ENCODE assay signal across 20 cellular contexts in genomic region chr7:90841759-90842429, GRCh38.
A peak's percentile ranks its signal among the peaks of the same experiment; 100 is the strongest.
DNase-seq lines count a peak whose midpoint lies in the region; ATAC-seq and TF ChIP-seq lines count a peak whose summit lies in the region.
"Had no signal": no experiment of that assay in that cellular context is flagged by ENCODE, and none has a peak within 500 bp of the region (broad histone marks: within the 10 kb centered on the region; RNA-seq: fewer than 3 reads in every experiment).

No MANE protein-coding gene starts in this region.

- 0 out of 2 replicates have a peak, but pooled peaks cover 3% of the 10 kb centered on the region for H3K9me3 ChIP-seq in DOHH2 (ENCODE audit: control insufficient read depth, insufficient read depth, low read length)
- H3K9me3 ChIP-seq in SU-DHL-6 (ENCODE audit: insufficient read depth, low read length) = no peaks in the 10 kb centered on the region
- H3K9me3 ChIP-seq: A549 had no signal

- peaks cover 2% of the 10 kb centered on the region for H3K27me3 Mint-ChIP-seq in GM23338 (ENCODE audit: insufficient read depth, low read depth, poor library complexity)
- H3K27me3 Mint-ChIP-seq in nephron progenitor cell (ENCODE audit: low read depth, poor library complexity) = no peaks in the 10 kb centered on the region
- H3K27me3 Mint-ChIP-seq in activated naive CD8-positive, alpha-beta T cell treated with anti-CD3 and anti-CD28 coated beads, Interleukin-2, amount 50 U/mL, for 24 hours = no peaks in the 10 kb centered on the region
- H3K27me3 Mint-ChIP-seq: IgD-negative memory B cell had no signal

- peak overlapping the region; percentile 20; the same call in 1 of the 2 replicates for H3K9ac ChIP-seq in SU-DHL-6 (ENCODE audit: low read length)
- H3K9ac ChIP-seq: SK-N-SH had no signal

- H3K4me2 ChIP-seq in DOHH2 (ENCODE audit: low read length) (peak overlapping the region; percentile 18; the same call in 1 of the 2 replicates), GM23338 (no peak overlapping the region), SU-DHL-6 (ENCODE audit: low read depth, low read length, poor library complexity, severe bottlenecking) (peak overlapping the region; percentile 41)
- H3K4me2 ChIP-seq: A549, SK-N-SH had no signal

- no peaks in the 10 kb centered on the region for H3K27me3 ChIP-seq in DOHH2 (ENCODE audit: control insufficient read depth, low read length)
- no peaks in the 10 kb centered on the region for H3K27me3 ChIP-seq in GM23338 (ENCODE audit: insufficient read depth)
- H3K27me3 ChIP-seq in SU-DHL-6 (ENCODE audit: low read length) = no peaks in the 10 kb centered on the region
- H3K27me3 ChIP-seq: Peyer's patch had no signal

- H2AFZ ChIP-seq in GM23338 = no peak overlapping the region
- no peak overlapping the region for H2AFZ ChIP-seq in SU-DHL-6 (ENCODE audit: low read depth, low read length, severe bottlenecking)

- peaks cover 22% of the 10 kb centered on the region for H3K36me3 Mint-ChIP-seq in GM23338 (ENCODE audit: low read depth)
- peaks cover 25% of the 10 kb centered on the region for H3K36me3 Mint-ChIP-seq in nephron progenitor cell (ENCODE audit: low read depth)
- peaks cover 2% of the 10 kb centered on the region for H3K36me3 Mint-ChIP-seq in activated naive CD8-positive, alpha-beta T cell treated with anti-CD3 and anti-CD28 coated beads, Interleukin-2, amount 50 U/mL, for 24 hours (ENCODE audit: low read depth)

- H3K4me3 ChIP-seq in DOHH2 (ENCODE audit: low read length) (no peak overlapping the region), GM23338 (no peak overlapping the region), SU-DHL-6 (ENCODE audit: insufficient read depth, low read length, poor library complexity, severe bottlenecking) (no peak overlapping the region)
- H3K4me3 ChIP-seq: A549, Peyer's patch had no signal

- no peaks in the 10 kb centered on the region for H3K9me2 ChIP-seq in DOHH2 (replicated peaks; ENCODE audit: control insufficient read depth, low read length)
- H3K9me2 ChIP-seq in GM23338 (ENCODE audit: insufficient read depth) = peaks cover 4% of the 10 kb centered on the region; the same call in 1 of the 2 replicates
- no peaks in the 10 kb centered on the region for H3K9me2 ChIP-seq in SU-DHL-6 (replicated peaks; ENCODE audit: insufficient read depth, low read length)
- H3K9me2 ChIP-seq: SK-N-SH had no signal

- peaks cover 8% of the 10 kb centered on the region for H3K4me1 ChIP-seq in DOHH2 (ENCODE audit: control insufficient read depth, low read length)
- H3K4me1 ChIP-seq in GM23338 (ENCODE audit: insufficient read depth) = no peaks in the 10 kb centered on the region
- H3K4me1 ChIP-seq: A549, Peyer's patch had no signal

- H3K4me1 Mint-ChIP-seq in GM23338 = peaks cover 13% of the 10 kb centered on the region; the same call in 2 of the 3 replicates
- H3K4me1 Mint-ChIP-seq in nephron progenitor cell = peaks cover 5% of the 10 kb centered on the region
- H3K4me1 Mint-ChIP-seq in activated naive CD8-positive, alpha-beta T cell treated with anti-CD3 and anti-CD28 coated beads, Interleukin-2, amount 50 U/mL, for 24 hours = no peaks in the 10 kb centered on the region
- H3K4me1 Mint-ChIP-seq: CD14-positive monocyte had no signal

- H3F3A ChIP-seq in DOHH2 (ENCODE audit: control insufficient read depth, insufficient read depth) (0 out of 2 replicates have a peak, but pooled peaks cover 3% of the 10 kb centered on the region), GM23338 (replicated peaks; ENCODE audit: low read depth) (no peaks in the 10 kb centered on the region), SU-DHL-6 (ENCODE audit: insufficient read depth) (peaks cover 9% of the 10 kb centered on the region; the same call in 1 of the 2 replicates)

- H3K27ac Mint-ChIP-seq in GM23338 = peak overlapping the region; percentile 71
- peak overlapping the region; percentile 92 for H3K27ac Mint-ChIP-seq in nephron progenitor cell
- H3K27ac Mint-ChIP-seq in activated naive CD8-positive, alpha-beta T cell treated with anti-CD3 and anti-CD28 coated beads, Interleukin-2, amount 50 U/mL, for 24 hours = no peak overlapping the region
- H3K27ac Mint-ChIP-seq: CD14-positive monocyte had no signal

- H4K20me1 ChIP-seq in DOHH2 (ENCODE audit: control insufficient read depth, insufficient read depth, low read depth, low read length) (no peaks in the 10 kb centered on the region), GM23338 (replicated peaks; ENCODE audit: insufficient read depth) (no peaks in the 10 kb centered on the region), SU-DHL-6 (ENCODE audit: low read depth, low read length) (no peaks in the 10 kb centered on the region)

- DNase-seq in GM23338 (ENCODE audit: low spot score) (no peak), nephron progenitor cell (no peak), NCI-H2029 treated with DMSO at 0.1 percent for 48 hours (lab: John Stamatoyannopoulos, UW) (no peak), NCI-H1092 treated with DMSO at 0.1 percent for 48 hours (lab: John Stamatoyannopoulos, UW) (no peak), NCI-H1436 treated with DMSO at 0.1 percent for 48 hours (lab: John Stamatoyannopoulos, UW) (no peak)
- DNase-seq in activated naive CD8-positive, alpha-beta T cell treated with anti-CD3 and anti-CD28 coated beads, Interleukin-2, amount 50 U/mL, for 24 hours = no peak
- DNase-seq: COR-L47, DMS153, H9, NCI-H2171, NCI-H446 treated with DMSO at 0.1 percent for 48 hours, NCI-H774, Peyer's patch, Right ventricle myocardium superior, SK-N-SH had no signal

- peaks cover 19% of the 10 kb centered on the region for H3K36me3 ChIP-seq in DOHH2 (ENCODE audit: control insufficient read depth, low read length)
- H3K36me3 ChIP-seq in GM23338 (ENCODE audit: insufficient read depth) = no peaks in the 10 kb centered on the region
- peaks cover 13% of the 10 kb centered on the region; the same call in 1 of the 2 replicates for H3K36me3 ChIP-seq in SU-DHL-6 (ENCODE audit: low read length)
- H3K36me3 ChIP-seq: Peyer's patch had no signal

- H3K27ac ChIP-seq in DOHH2 (ENCODE audit: low read depth, low read length) (no peak overlapping the region), GM23338 (ENCODE audit: low read depth) (no peak overlapping the region), SU-DHL-6 (ENCODE audit: low read depth, low read length) (peak overlapping the region; percentile 37)
- H3K27ac ChIP-seq: A549, Peyer's patch had no signal

- H3K9me3 Mint-ChIP-seq in GM23338 (peaks cover 15% of the 10 kb centered on the region), nephron progenitor cell (peaks cover 22% of the 10 kb centered on the region)
- H3K9me3 Mint-ChIP-seq in activated naive CD8-positive, alpha-beta T cell treated with anti-CD3 and anti-CD28 coated beads, Interleukin-2, amount 50 U/mL, for 24 hours = peaks cover 11% of the 10 kb centered on the region

- TF ChIP-seq CTCF in DOHH2 (IDR thresholded peaks at IDR 0.05; ENCODE audit: low read depth, low read length, poor library complexity, severe bottlenecking) = no peak
- TF ChIP-seq CTCF in GM23338 (conservative IDR thresholded peaks at IDR 0.05; ENCODE audit: low read depth in 2 of 2) = no peak
- no peak for TF ChIP-seq CTCF in SU-DHL-6 (IDR thresholded peaks at IDR 0.05; ENCODE audit: insufficient read depth, low read length, poor library complexity, severe bottlenecking)
- TF ChIP-seq CTCF in nephron progenitor cell (IDR thresholded peaks at IDR 0.05) = no peak

- no peak for ATAC-seq in GM23338
- ATAC-seq in activated naive CD8-positive, alpha-beta T cell treated with anti-CD3 and anti-CD28 coated beads, Interleukin-2, amount 50 U/mL, for 24 hours = no peak
- ATAC-seq: A549 had no signal

- H3K4me3 Mint-ChIP-seq in GM23338 (no peak overlapping the region), nephron progenitor cell (no peak overlapping the region)
- no peak overlapping the region for H3K4me3 Mint-ChIP-seq in activated naive CD8-positive, alpha-beta T cell treated with anti-CD3 and anti-CD28 coated beads, Interleukin-2, amount 50 U/mL, for 24 hours
- H3K4me3 Mint-ChIP-seq: CD14-positive monocyte, H9, IgD-negative memory B cell had no signal

- H3K79me2 ChIP-seq in DOHH2 (ENCODE audit: control insufficient read depth, low read length) = peaks cover 37% of the 10 kb centered on the region
- no peaks in the 10 kb centered on the region for H3K79me2 ChIP-seq in GM23338 (replicated peaks; ENCODE audit: insufficient read depth)
- peaks cover 87% of the 10 kb centered on the region for H3K79me2 ChIP-seq in SU-DHL-6 (ENCODE audit: insufficient read depth, low read length)

TF ChIP-seq in GM23338, 12 proteins besides CTCF, POLR2A, EP300 and RAD21 (continues in another document):
- TF ChIP-seq ZNF331 (CRISPR knock-in tag; IDR thresholded peaks at IDR 0.05; ENCODE audit: low read depth) (no peak), REST (IDR thresholded peaks at IDR 0.05; ENCODE audit: unreplicated experiment) (no peak), EZH2 (IDR thresholded peaks at IDR 0.05; ENCODE audit: low read depth, unreplicated experiment) (no peak), JUNB (IDR thresholded peaks at IDR 0.05; ENCODE audit: unreplicated experiment) (no peak)
